ENCODE assay signal across 12 cellular contexts in genomic region chr9:18626046-18626698, GRCh38.
"Had no signal": no experiment of that assay in that cellular context is flagged by ENCODE, and none has a peak within 500 bp of the region (broad histone marks: within the 10 kb centered on the region; RNA-seq: fewer than 3 reads in every experiment).

No MANE protein-coding gene starts in this region.

- H3K4me3 ChIP-seq: gastrocnemius medialis, heart right ventricle, left ventricle myocardium inferior, suprapubic skin had no signal

- H3K36me3 ChIP-seq: gastrocnemius medialis, heart right ventricle, left ventricle myocardium inferior, suprapubic skin had no signal

- DNase-seq: activated CD4-positive, alpha-beta T cell treated with anti-CD3 and anti-CD28 coated beads, Interleukin-2, amount 50 U/mL, for 4 hours; activated CD4-positive, CD25-positive, alpha-beta regulatory T cell treated with anti-CD3 and anti-CD28 coated beads, Interleukin-2, amount 50 U/mL, for 72 hours; activated T-cell treated with anti-CD3 and anti-CD28 coated beads, Interleukin-2, amount 50 U/mL, for 1 hour; amniotic stem cell; gastrocnemius medialis; heart right ventricle; islet precursor cell; left ventricle myocardium inferior; stimulated activated CD4-positive, alpha-beta T cell treated with anti-CD3 and anti-CD28 coated beads, Interleukin-12 subunit alpha, Interleukin-12 subunit beta, amount 100 ng/mL, for 4 hours; stimulated activated naive CD4-positive, alpha-beta T cell treated with Interleukin-2 at 50 U/mL for 16 hours; T-helper 2 cell had no signal

- H3K4me1 ChIP-seq: gastrocnemius medialis, suprapubic skin had no signal

- H3K9me3 ChIP-seq: gastrocnemius medialis, suprapubic skin had no signal

- ATAC-seq: gastrocnemius medialis, heart right ventricle had no signal

- H3K27ac ChIP-seq: gastrocnemius medialis, heart right ventricle, left ventricle myocardium inferior, suprapubic skin had no signal

- H3K27me3 ChIP-seq: gastrocnemius medialis, heart right ventricle, suprapubic skin had no signal
